ENCODE assay signal across 8 cellular contexts in genomic region chr1:23567996-23568607, GRCh38. TPM values are rescaled to one million over a fixed set of nuclear protein-coding genes. Genes with fewer than 3 reads are reported as not detected.
DNase-seq lines count a peak whose midpoint lies in the region; ATAC-seq and TF ChIP-seq lines count a peak whose summit lies in the region.

No MANE protein-coding gene starts in this region.

- 1% methylated on average over 22 of the region's 66 CpGs for WGBS in esophagus muscularis mucosa

- peaks cover 48 to 64% of the 10 kb centered on the region in 2 donors for H3K27me3 Mint-ChIP-seq in natural killer cell treated with Interleukin-12 subunit alpha and Interleukin-12 subunit beta and Interleukin-15 and Interleukin-18, amount 100 ng/mL, for 72 hours

- no peaks in the 10 kb centered on the region for H4K20me1 ChIP-seq in OCI-LY1 (ENCODE audit: insufficient read depth, low read length)

- H3K27ac ChIP-seq in OCI-LY1 (ENCODE audit: low read depth, low read length, poor library complexity, severe bottlenecking), result no peak overlapping the region
- H3K27ac ChIP-seq in esophagus muscularis mucosa (replicated peaks in 1 of 4), result peak overlapping the region; percentile 87 to 93 (median 92)

- TF ChIP-seq POLR2A in esophagus muscularis mucosa (IDR thresholded peaks at IDR 0.05; ENCODE audit: low read depth), result no peak

- H3K4me3 Mint-ChIP-seq in natural killer cell treated with Interleukin-12 subunit alpha and Interleukin-12 subunit beta and Interleukin-15 and Interleukin-18, amount 100 ng/mL, for 72 hours, result peak overlapping the region; percentile 31

- peaks cover 3% of the 10 kb centered on the region; the same call in 1 of the 2 replicates for H3F3A ChIP-seq in OCI-LY1 (ENCODE audit: insufficient read depth, low read length)

- no peaks in the 10 kb centered on the region for H3K9me3 Mint-ChIP-seq in natural killer cell treated with Interleukin-12 subunit alpha and Interleukin-12 subunit beta and Interleukin-15 and Interleukin-18, amount 100 ng/mL, for 72 hours

- no peaks in the 10 kb centered on the region for H3K9me2 ChIP-seq in OCI-LY1 (ENCODE audit: low read depth, low read length)

- H3K36me3 ChIP-seq in OCI-LY1 (ENCODE audit: insufficient read depth, low read length) (no peaks in the 10 kb centered on the region), esophagus muscularis mucosa (no peaks in the 10 kb centered on the region)

- no peaks in the 10 kb centered on the region for H3K9me3 ChIP-seq in OCI-LY1 (ENCODE audit: low read length)
- no peaks in the 10 kb centered on the region for H3K9me3 ChIP-seq in esophagus muscularis mucosa

- H3K4me1 ChIP-seq in OCI-LY1 (ENCODE audit: insufficient read depth, low read length, severe bottlenecking) (peaks cover 25% of the 10 kb centered on the region), esophagus muscularis mucosa (peaks cover 29 to 63% (median 44%) of the 10 kb centered on the region in 4 donors)

- TF ChIP-seq CTCF in OCI-LY1 (IDR thresholded peaks at IDR 0.05; ENCODE audit: low read length), result no peak
- TF ChIP-seq CTCF in esophagus muscularis mucosa (IDR thresholded peaks at IDR 0.05), result no peak

- H3K4me2 ChIP-seq in OCI-LY1 (ENCODE audit: low read length), result peak overlapping the region; percentile 83

- H3K4me1 Mint-ChIP-seq in natural killer cell treated with Interleukin-12 subunit alpha and Interleukin-12 subunit beta and Interleukin-15 and Interleukin-18, amount 100 ng/mL, for 72 hours (ENCODE audit: low read depth in 2 of 2), result peaks cover 13% of the 10 kb centered on the region in 2 donors

- H3K4me3 ChIP-seq in OCI-LY1 (ENCODE audit: low read depth, low read length, poor library complexity, severe bottlenecking), result peak overlapping the region; percentile 58
- H3K4me3 ChIP-seq in esophagus muscularis mucosa, result peak overlapping the region; percentile 73 to 82 (median 78)

- DNase-seq in AG20443 (ENCODE audit: low spot score) (peak; percentile 38), esophagus muscularis mucosa (ENCODE audit: extremely low spot score) (no peak), NCI-H2107 treated with DMSO at 0.1 percent for 48 hours (lab: John Stamatoyannopoulos, UW; ENCODE audit: unreplicated experiment) (no peak), NOMO-1 treated with dmso at 0.1 percent for 144 hours (lab: John Stamatoyannopoulos, UW; ENCODE audit: unreplicated experiment) (no peak)
- DNase-seq in natural killer cell treated with Interleukin-12 subunit alpha and Interleukin-12 subunit beta and Interleukin-15 and Interleukin-18, amount 100 ng/mL, for 72 hours (ENCODE audit: low spot score), result no peak

- no peak for TF ChIP-seq EP300 in esophagus muscularis mucosa (IDR thresholded peaks at IDR 0.05)

- H3K79me2 ChIP-seq in OCI-LY1 (ENCODE audit: insufficient read depth, low read length), result no peaks in the 10 kb centered on the region

- H3K27ac Mint-ChIP-seq in natural killer cell treated with Interleukin-12 subunit alpha and Interleukin-12 subunit beta and Interleukin-15 and Interleukin-18, amount 100 ng/mL, for 72 hours, result no peak overlapping the region

- no peak overlapping the region for H2AFZ ChIP-seq in OCI-LY1 (ENCODE audit: low read length)

- no peaks in the 10 kb centered on the region for H3K36me3 Mint-ChIP-seq in natural killer cell treated with Interleukin-12 subunit alpha and Interleukin-12 subunit beta and Interleukin-15 and Interleukin-18, amount 100 ng/mL, for 72 hours

- no peaks in the 10 kb centered on the region for H3K27me3 ChIP-seq in OCI-LY1 (ENCODE audit: insufficient read depth, low read length)
- no peaks in the 10 kb centered on the region for H3K27me3 ChIP-seq in esophagus muscularis mucosa

- ATAC-seq in natural killer cell treated with Interleukin-12 subunit alpha and Interleukin-12 subunit beta and Interleukin-15 and Interleukin-18, amount 100 ng/mL, for 72 hours, result peak in 1 of 2 donors; percentile 27
- ATAC-seq in GM19035 (IDR thresholded peaks at IDR 0.05; ENCODE audit: unreplicated experiment) (no peak), HG02678 (IDR thresholded peaks at IDR 0.05; ENCODE audit: unreplicated experiment) (no peak)

- intact Hi-C loops in esophagus muscularis mucosa (cut with DNase I), result no loop called here

- peak overlapping the region; percentile 62 for H3K9ac ChIP-seq in OCI-LY1 (ENCODE audit: low read length)

RNA-seq across cellular contexts. Expression of gene ID3, which starts 8.8 kb away (rescaled TPM):
- 100 to 1,000 TPM in 3 of 4 donors, 10 to 100 TPM in 1; 75.2 to 352 (median 274) TPM for total RNA-seq in esophagus muscularis mucosa
- 1 to 10 TPM; 2.6 to 5.0 TPM for total RNA-seq in natural killer cell treated with Interleukin-12 subunit alpha and Interleukin-12 subunit beta and Interleukin-15 and Interleukin-18, amount 100 ng/mL, for 72 hours

RNA-seq across cellular contexts. Expression of gene E2F2, which starts 37.1 kb away (rescaled TPM):
- total RNA-seq in esophagus muscularis mucosa, result under 1 TPM in 3 of 4 donors, not detected in 1; 0.11 to 0.26 (median 0.17) TPM
- total RNA-seq in natural killer cell treated with Interleukin-12 subunit alpha and Interleukin-12 subunit beta and Interleukin-15 and Interleukin-18, amount 100 ng/mL, for 72 hours, result 10 to 100 TPM; 10.7 to 15.5 TPM

Comparison
In these comparisons a context has a peak if more than half of its experiments do, and no peak if none do; other contexts are left out.
1. RNA of gene ID3, which starts 8.8 kb away (total RNA-seq): 75.2 to 352 TPM in esophagus muscularis mucosa; 2.6 to 5.0 TPM in natural killer cell treated with Interleukin-12 subunit alpha and Interleukin-12 subunit beta and Interleukin-15 and Interleukin-18, amount 100 ng/mL, for 72 hours; every median in the first group is over 10 times any median in the second.
2. RNA of gene E2F2, which starts 37.1 kb away (total RNA-seq): 10.7 to 15.5 TPM in natural killer cell treated with Interleukin-12 subunit alpha and Interleukin-12 subunit beta and Interleukin-15 and Interleukin-18, amount 100 ng/mL, for 72 hours; 0.11 to 0.26 TPM in esophagus muscularis mucosa; every median in the first group is over 4 times any median in the second.